Comparison of ENCODE assay signal across 2 cellular contexts in the genomic region with DNA sequence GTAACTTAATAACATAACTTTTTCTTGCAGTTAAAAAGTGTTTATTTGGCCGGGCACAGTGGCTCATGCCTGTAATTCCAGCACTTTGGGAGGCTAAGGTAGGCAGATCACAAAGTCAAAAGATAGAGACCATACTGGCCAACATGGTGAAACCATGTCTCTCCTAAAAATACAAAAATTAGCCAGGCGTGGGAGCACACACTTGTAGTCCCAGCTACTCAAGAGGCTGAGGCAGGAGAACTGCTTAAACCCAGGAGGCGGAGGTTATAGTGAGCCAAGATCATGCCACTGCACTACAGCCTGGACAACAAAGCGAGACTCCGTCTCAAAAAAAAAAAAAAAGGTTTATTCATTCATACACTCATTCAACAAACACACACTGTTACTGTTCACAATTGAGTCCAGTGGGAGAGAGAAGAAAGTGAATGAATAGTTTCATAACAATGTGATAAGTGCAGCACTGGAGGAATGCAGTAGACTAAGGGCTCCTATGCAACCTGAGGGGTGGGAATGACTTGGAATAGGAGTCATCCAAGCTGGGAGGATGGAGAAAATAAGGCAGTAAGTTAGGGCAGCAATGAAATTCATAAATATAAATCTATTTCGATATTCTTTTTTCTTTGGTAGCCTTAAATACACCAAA.
A peak's percentile ranks its signal among the peaks of the same experiment; 100 is the strongest.
TF ChIP-seq lines count a peak whose summit lies in the region.

No MANE protein-coding gene starts in this region.

TF ChIP-seq in HepG2, 621 proteins besides CTCF, POLR2A, EP300 and RAD21:
- TF ChIP-seq, protein P1, sequence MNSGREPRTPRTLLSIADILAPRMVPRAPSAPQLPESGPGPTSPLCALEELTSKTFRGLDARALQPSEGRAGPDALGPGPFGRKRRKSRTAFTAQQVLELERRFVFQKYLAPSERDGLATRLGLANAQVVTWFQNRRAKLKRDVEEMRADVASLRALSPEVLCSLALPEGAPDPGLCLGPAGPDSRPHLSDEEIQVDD (CRISPR knock-in tag; IDR thresholded peaks at IDR 0.05; ENCODE audit: borderline replicate concordance) = 0 out of 2 replicates have a peak, but pooled peaks have one; percentile 40
- no peak for TF ChIP-seq MIER2 (CRISPR knock-in tag; IDR thresholded peaks at IDR 0.05)

TF ChIP-seq in WTC11, 78 proteins besides CTCF, POLR2A, EP300 and RAD21:
- TF ChIP-seq ZNF671 (CRISPR knock-in tag; IDR thresholded peaks at IDR 0.05) (no peak), ZNF263 (CRISPR knock-in tag; IDR thresholded peaks at IDR 0.05; ENCODE audit: low read depth) (no peak), SOX15 (CRISPR knock-in tag; IDR thresholded peaks at IDR 0.05) (no peak), SMAD3 (CRISPR knock-in tag; IDR thresholded peaks at IDR 0.05; ENCODE audit: borderline replicate concordance) (no peak), PRRX2 (CRISPR knock-in tag; IDR thresholded peaks at IDR 0.05) (no peak), NR1H2 (CRISPR knock-in tag; IDR thresholded peaks at IDR 0.05) (no peak), ZNF416 (CRISPR knock-in tag; IDR thresholded peaks at IDR 0.05) (no peak), ZNF219 (CRISPR knock-in tag; IDR thresholded peaks at IDR 0.05; ENCODE audit: borderline replicate concordance) (no peak), GTF2I (CRISPR knock-in tag; conservative IDR thresholded peaks at IDR 0.05) (no peak), SP1 (CRISPR knock-in tag; conservative IDR thresholded peaks at IDR 0.05) (no peak)
- TF ChIP-seq, protein P2, sequence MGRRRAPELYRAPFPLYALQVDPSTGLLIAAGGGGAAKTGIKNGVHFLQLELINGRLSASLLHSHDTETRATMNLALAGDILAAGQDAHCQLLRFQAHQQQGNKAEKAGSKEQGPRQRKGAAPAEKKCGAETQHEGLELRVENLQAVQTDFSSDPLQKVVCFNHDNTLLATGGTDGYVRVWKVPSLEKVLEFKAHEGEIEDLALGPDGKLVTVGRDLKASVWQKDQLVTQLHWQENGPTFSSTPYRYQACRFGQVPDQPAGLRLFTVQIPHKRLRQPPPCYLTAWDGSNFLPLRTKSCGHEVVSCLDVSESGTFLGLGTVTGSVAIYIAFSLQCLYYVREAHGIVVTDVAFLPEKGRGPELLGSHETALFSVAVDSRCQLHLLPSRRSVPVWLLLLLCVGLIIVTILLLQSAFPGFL (CRISPR knock-in tag; IDR thresholded peaks at IDR 0.05; ENCODE audit: borderline replicate concordance) = no peak
- TF ChIP-seq, protein P3, sequence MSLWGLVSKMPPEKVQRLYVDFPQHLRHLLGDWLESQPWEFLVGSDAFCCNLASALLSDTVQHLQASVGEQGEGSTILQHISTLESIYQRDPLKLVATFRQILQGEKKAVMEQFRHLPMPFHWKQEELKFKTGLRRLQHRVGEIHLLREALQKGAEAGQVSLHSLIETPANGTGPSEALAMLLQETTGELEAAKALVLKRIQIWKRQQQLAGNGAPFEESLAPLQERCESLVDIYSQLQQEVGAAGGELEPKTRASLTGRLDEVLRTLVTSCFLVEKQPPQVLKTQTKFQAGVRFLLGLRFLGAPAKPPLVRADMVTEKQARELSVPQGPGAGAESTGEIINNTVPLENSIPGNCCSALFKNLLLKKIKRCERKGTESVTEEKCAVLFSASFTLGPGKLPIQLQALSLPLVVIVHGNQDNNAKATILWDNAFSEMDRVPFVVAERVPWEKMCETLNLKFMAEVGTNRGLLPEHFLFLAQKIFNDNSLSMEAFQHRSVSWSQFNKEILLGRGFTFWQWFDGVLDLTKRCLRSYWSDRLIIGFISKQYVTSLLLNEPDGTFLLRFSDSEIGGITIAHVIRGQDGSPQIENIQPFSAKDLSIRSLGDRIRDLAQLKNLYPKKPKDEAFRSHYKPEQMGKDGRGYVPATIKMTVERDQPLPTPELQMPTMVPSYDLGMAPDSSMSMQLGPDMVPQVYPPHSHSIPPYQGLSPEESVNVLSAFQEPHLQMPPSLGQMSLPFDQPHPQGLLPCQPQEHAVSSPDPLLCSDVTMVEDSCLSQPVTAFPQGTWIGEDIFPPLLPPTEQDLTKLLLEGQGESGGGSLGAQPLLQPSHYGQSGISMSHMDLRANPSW (CRISPR knock-in tag; conservative IDR thresholded peaks at IDR 0.05; ENCODE audit: low read depth) = no peak
- TF ChIP-seq, protein P4, sequence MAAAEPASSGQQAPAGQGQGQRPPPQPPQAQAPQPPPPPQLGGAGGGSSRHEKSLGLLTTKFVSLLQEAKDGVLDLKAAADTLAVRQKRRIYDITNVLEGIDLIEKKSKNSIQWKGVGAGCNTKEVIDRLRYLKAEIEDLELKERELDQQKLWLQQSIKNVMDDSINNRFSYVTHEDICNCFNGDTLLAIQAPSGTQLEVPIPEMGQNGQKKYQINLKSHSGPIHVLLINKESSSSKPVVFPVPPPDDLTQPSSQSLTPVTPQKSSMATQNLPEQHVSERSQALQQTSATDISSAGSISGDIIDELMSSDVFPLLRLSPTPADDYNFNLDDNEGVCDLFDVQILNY (CRISPR knock-in tag; IDR thresholded peaks at IDR 0.05) = no peak
- TF ChIP-seq, protein P5, sequence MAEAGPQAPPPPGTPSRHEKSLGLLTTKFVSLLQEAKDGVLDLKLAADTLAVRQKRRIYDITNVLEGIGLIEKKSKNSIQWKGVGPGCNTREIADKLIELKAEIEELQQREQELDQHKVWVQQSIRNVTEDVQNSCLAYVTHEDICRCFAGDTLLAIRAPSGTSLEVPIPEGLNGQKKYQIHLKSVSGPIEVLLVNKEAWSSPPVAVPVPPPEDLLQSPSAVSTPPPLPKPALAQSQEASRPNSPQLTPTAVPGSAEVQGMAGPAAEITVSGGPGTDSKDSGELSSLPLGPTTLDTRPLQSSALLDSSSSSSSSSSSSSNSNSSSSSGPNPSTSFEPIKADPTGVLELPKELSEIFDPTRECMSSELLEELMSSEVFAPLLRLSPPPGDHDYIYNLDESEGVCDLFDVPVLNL (CRISPR knock-in tag; IDR thresholded peaks at IDR 0.05; ENCODE audit: borderline replicate concordance, low read depth) = no peak
- TF ChIP-seq, protein P6, sequence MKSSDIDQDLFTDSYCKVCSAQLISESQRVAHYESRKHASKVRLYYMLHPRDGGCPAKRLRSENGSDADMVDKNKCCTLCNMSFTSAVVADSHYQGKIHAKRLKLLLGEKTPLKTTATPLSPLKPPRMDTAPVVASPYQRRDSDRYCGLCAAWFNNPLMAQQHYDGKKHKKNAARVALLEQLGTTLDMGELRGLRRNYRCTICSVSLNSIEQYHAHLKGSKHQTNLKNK (CRISPR knock-in tag; IDR thresholded peaks at IDR 0.05) = no peak
- TF ChIP-seq, protein P7, sequence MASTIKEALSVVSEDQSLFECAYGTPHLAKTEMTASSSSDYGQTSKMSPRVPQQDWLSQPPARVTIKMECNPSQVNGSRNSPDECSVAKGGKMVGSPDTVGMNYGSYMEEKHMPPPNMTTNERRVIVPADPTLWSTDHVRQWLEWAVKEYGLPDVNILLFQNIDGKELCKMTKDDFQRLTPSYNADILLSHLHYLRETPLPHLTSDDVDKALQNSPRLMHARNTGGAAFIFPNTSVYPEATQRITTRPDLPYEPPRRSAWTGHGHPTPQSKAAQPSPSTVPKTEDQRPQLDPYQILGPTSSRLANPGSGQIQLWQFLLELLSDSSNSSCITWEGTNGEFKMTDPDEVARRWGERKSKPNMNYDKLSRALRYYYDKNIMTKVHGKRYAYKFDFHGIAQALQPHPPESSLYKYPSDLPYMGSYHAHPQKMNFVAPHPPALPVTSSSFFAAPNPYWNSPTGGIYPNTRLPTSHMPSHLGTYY (CRISPR knock-in tag; IDR thresholded peaks at IDR 0.05) = no peak
- TF ChIP-seq, protein P8, sequence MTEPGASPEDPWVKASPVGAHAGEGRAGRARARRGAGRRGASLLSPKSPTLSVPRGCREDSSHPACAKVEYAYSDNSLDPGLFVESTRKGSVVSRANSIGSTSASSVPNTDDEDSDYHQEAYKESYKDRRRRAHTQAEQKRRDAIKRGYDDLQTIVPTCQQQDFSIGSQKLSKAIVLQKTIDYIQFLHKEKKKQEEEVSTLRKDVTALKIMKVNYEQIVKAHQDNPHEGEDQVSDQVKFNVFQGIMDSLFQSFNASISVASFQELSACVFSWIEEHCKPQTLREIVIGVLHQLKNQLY (CRISPR knock-in tag; IDR thresholded peaks at IDR 0.05) = no peak
- TF ChIP-seq, protein P9, sequence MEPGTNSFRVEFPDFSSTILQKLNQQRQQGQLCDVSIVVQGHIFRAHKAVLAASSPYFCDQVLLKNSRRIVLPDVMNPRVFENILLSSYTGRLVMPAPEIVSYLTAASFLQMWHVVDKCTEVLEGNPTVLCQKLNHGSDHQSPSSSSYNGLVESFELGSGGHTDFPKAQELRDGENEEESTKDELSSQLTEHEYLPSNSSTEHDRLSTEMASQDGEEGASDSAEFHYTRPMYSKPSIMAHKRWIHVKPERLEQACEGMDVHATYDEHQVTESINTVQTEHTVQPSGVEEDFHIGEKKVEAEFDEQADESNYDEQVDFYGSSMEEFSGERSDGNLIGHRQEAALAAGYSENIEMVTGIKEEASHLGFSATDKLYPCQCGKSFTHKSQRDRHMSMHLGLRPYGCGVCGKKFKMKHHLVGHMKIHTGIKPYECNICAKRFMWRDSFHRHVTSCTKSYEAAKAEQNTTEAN (CRISPR knock-in tag; IDR thresholded peaks at IDR 0.05) = no peak
